ENCODE assay signal across 9 cellular contexts in genomic region chr17:39008633-39009032, GRCh38. TPM values are rescaled to one million over a fixed set of nuclear protein-coding genes. Genes with fewer than 3 reads are reported as not detected.
"Had no signal": no experiment of that assay in that cellular context is flagged by ENCODE, and none has a peak within 500 bp of the region (broad histone marks: within the 10 kb centered on the region; RNA-seq: fewer than 3 reads in every experiment).

No MANE protein-coding gene starts in this region.

- H3K4me3 ChIP-seq: GM12878 had no signal

- FAIRE-seq: G401.6, GM12878, GM12891, GM12892, GM18507, GM19239 had no signal

- DNase-seq: GDM1, GF-D8 had no signal

- ATAC-seq: GM12878 had no signal

RNA-seq across cellular contexts. Expression of gene FBXO47, which starts 41.4 kb away (rescaled TPM):
- total RNA-seq: G401, GM12878 had no signal
